ENCODE assay signal across 21 cellular contexts in genomic region chr9:16364347-16364746, GRCh38.
DNase-seq lines count a peak whose midpoint lies in the region; ATAC-seq and TF ChIP-seq lines count a peak whose summit lies in the region.
"Had no signal": no experiment of that assay in that cellular context is flagged by ENCODE, and none has a peak within 500 bp of the region (broad histone marks: within the 10 kb centered on the region; RNA-seq: fewer than 3 reads in every experiment).

No MANE protein-coding gene starts in this region.

- no peak overlapping the region for H3K27ac ChIP-seq in neuronal stem cell (replicated peaks; ENCODE audit: low read length)
- H3K27ac ChIP-seq: SJSA1, vagina had no signal

- ATAC-seq in left cardiac atrium (peak; percentile 74 to 77), GM19395 (IDR thresholded peaks at IDR 0.05; ENCODE audit: unreplicated experiment) (no peak)

- no peaks in the 10 kb centered on the region for H3K36me3 ChIP-seq in BE2C
- H3K36me3 ChIP-seq in neuronal stem cell (replicated peaks in 1 of 2; ENCODE audit: control insufficient read depth in 2 of 2, insufficient read depth in 2 of 2, low read length in 2 of 2): no peaks in the 10 kb centered on the region
- H3K36me3 ChIP-seq: ascending aorta, SJSA1, vagina had no signal

- H3K4me2 ChIP-seq in neuronal stem cell (ENCODE audit: insufficient read depth, low read length, poor library complexity, severe bottlenecking): no peak overlapping the region

- H2BK12ac ChIP-seq in neuronal stem cell (ENCODE audit: low read length): no peak overlapping the region

- no peak overlapping the region for H2BK120ac ChIP-seq in neuronal stem cell (ENCODE audit: low read depth, low read length)

- H3K4ac ChIP-seq in neuronal stem cell (ENCODE audit: low read length): no peak overlapping the region

- no peak overlapping the region for H4K8ac ChIP-seq in neuronal stem cell (ENCODE audit: low read depth, low read length)

- intact Hi-C loops in left cardiac atrium (cut with DNase I): no loop called here

- peak overlapping the region; percentile 10 for H2BK15ac ChIP-seq in neuronal stem cell (ENCODE audit: low read length)

- no peak overlapping the region for H2BK5ac ChIP-seq in neuronal stem cell (ENCODE audit: low read length)

- H3K9ac ChIP-seq in neuronal stem cell (ENCODE audit: low read depth, low read length, poor library complexity): no peak overlapping the region

- no peak overlapping the region for H4K91ac ChIP-seq in neuronal stem cell (ENCODE audit: low read depth, low read length, poor library complexity)

- H3K4me1 ChIP-seq in BE2C (peaks cover 6% of the 10 kb centered on the region; the same call in 1 of the 2 replicates), neuronal stem cell (ENCODE audit: control insufficient read depth in 2 of 2, insufficient read depth in 1 of 2, low read depth in 1 of 2, low read length in 2 of 2) (peaks cover 0 to 2% of the 10 kb centered on the region in 2 donors)
- H3K4me1 ChIP-seq: ascending aorta, vagina had no signal

- no peaks in the 10 kb centered on the region for H3K27me3 ChIP-seq in BE2C
- H3K27me3 ChIP-seq in neuronal stem cell (ENCODE audit: control insufficient read depth in 3 of 3, insufficient read depth in 3 of 3, low read depth in 1 of 3, low read length in 3 of 3): peaks cover 0 to 4% (median 0%) of the 10 kb centered on the region in 3 experiments
- H3K27me3 ChIP-seq: ascending aorta, SJSA1, vagina had no signal

- no peak overlapping the region for H2AK5ac ChIP-seq in neuronal stem cell (ENCODE audit: low read depth, low read length)

- H2AFZ ChIP-seq in neuronal stem cell (ENCODE audit: low read length): no peak overlapping the region

- DNase-seq in BE2C: peak; percentile 39
- peak; percentile 41 for DNase-seq in NCI-H69 (lab: John Stamatoyannopoulos, UW)
- peak; percentile 81 for DNase-seq in left cardiac atrium
- DNase-seq in neuronal stem cell (ENCODE audit: low spot score): no peak
- DNase-seq in NCI-H2081 treated with DMSO at 0.1 percent for 48 hours (lab: John Stamatoyannopoulos, UW): no peak
- DNase-seq in EL: no peak
- no peak for DNase-seq in NK-92 (lab: John Stamatoyannopoulos, UW; ENCODE audit: unreplicated experiment)
- DNase-seq: cerebellar nuclear complex; GF-D8; KBM-7; kidney glomerular epithelial cell; MV-4-11; NCI-H187 treated with DMSO at 0.1 percent for 48 hours; NCI-H345; NK-92 treated with Interleukin-12 subunit alpha and Interleukin-12 subunit beta, amount 100 ng/mL, for 24 hours; stimulated activated CD4-positive, alpha-beta T cell treated with anti-CD3 and anti-CD28 coated beads, Interleukin-1b, Interleukin-23, amount 100 ng/mL, for 48 hours had no signal

- no peak for TF ChIP-seq CTCF in BE2C (IDR thresholded peaks at IDR 0.05; ENCODE audit: low read depth, low read length)

- no peaks in the 10 kb centered on the region for H3K79me1 ChIP-seq in neuronal stem cell (ENCODE audit: low read depth, low read length)

- no peaks in the 10 kb centered on the region for H3K9me3 ChIP-seq in BE2C
- H3K9me3 ChIP-seq in neuronal stem cell (replicated peaks in 1 of 2; ENCODE audit: control insufficient read depth in 2 of 2, insufficient read depth in 1 of 2, low read depth in 1 of 2, low read length in 2 of 2): no peaks in the 10 kb centered on the region
- H3K9me3 ChIP-seq: ascending aorta, SJSA1, vagina had no signal

- H3K4me3 ChIP-seq in BE2C (ENCODE audit: low read depth, low read length) (no peak overlapping the region), neuronal stem cell (ENCODE audit: low read length in 2 of 2) (no peak overlapping the region)
- H3K4me3 ChIP-seq: ascending aorta, SJSA1, skin epidermis, vagina had no signal

- no peak overlapping the region for H3K18ac ChIP-seq in neuronal stem cell (ENCODE audit: low read length)

- no CpG with 5 or more reads among the region's 8 CpGs for whole genome bisulfite sequencing in neuronal stem cell (ENCODE audit: extremely low coverage in 2 of 2, insufficient read length in 2 of 2, insufficient replicate concordance in 1 of 2), 2 donors

- no peak overlapping the region for H3K23ac ChIP-seq in neuronal stem cell (ENCODE audit: low read depth, low read length, poor library complexity)

- no peak overlapping the region for H3K14ac ChIP-seq in neuronal stem cell (ENCODE audit: low read length)

Comparison
In these comparisons a context has a peak if more than half of its experiments do, and no peak if none do; other contexts are left out.
1. DNase-seq: peak in BE2C (single experiment), NCI-H69 (single experiment) and left cardiac atrium (single experiment); none in neuronal stem cell (single experiment), NCI-H2081 treated with DMSO at 0.1 percent for 48 hours (single experiment), EL (single experiment) and NK-92 (single experiment).